ENCODE assay signal across 23 cellular contexts in the genomic region with DNA sequence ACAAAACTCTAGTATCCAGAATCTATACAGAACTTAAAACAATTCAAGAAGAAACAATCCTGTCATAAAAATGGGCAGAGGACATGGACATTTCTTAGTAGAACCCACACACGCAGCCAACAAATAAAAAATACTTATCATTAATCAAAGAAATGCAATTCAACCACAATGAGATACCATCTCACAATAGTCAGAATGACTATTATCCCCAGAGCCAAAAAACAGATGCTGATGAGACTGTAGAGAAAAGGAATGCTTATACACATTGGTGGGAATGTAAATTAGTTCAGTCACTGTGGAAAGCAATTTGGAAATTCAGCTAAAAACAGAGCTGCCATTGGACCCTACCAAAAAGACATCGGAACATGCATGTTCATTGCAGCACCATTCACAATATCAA. TPM values are rescaled to one million over a fixed set of nuclear protein-coding genes. Genes with fewer than 3 reads are reported as not detected.
"Had no signal": no experiment of that assay in that cellular context is flagged by ENCODE, and none has a peak within 500 bp of the region (broad histone marks: within the 10 kb centered on the region; RNA-seq: fewer than 3 reads in every experiment).

No MANE protein-coding gene starts in this region.

- ATAC-seq: gastrocnemius medialis; heart right ventricle; left lobe of liver; naive thymus-derived CD4-positive, alpha-beta T cell; psoas muscle; right lobe of liver; stimulated activated memory B cell treated with anti-CD40 and anti-IgM and Interleukin-4, amounts not matched to agents 10 μg/mL and 1 μg/mL and 100 μg/mL, for 72 hours; upper lobe of right lung had no signal

- H3K27ac Mint-ChIP-seq: naive thymus-derived CD4-positive, alpha-beta T cell; nephron progenitor cell; stimulated activated memory B cell treated with anti-CD40 and anti-IgM and Interleukin-4, amounts not matched to agents 10 μg/mL and 1 μg/mL and 100 μg/mL, for 72 hours; stimulated activated naive CD8-positive, alpha-beta T cell treated with anti-CD3 and anti-CD28 coated beads, Interleukin-15, Interleukin-2, amounts not matched to agents 100 ng/mL and 50 ng/mL, for 24 hours had no signal

- H3K27ac ChIP-seq: dorsolateral prefrontal cortex, gastrocnemius medialis, heart right ventricle, psoas muscle, right lobe of liver, spleen, tibial nerve, upper lobe of right lung, vagina had no signal

- H3K4me1 ChIP-seq: gastrocnemius medialis, heart right ventricle, psoas muscle, right lobe of liver, spleen, tibial nerve, upper lobe of right lung, vagina had no signal

- H3K4me3 ChIP-seq: dorsolateral prefrontal cortex, gastrocnemius medialis, heart right ventricle, psoas muscle, right lobe of liver, spleen, tibial nerve, upper lobe of right lung, vagina had no signal

- H3K4me1 Mint-ChIP-seq: naive thymus-derived CD4-positive, alpha-beta T cell; stimulated activated memory B cell treated with anti-CD40 and anti-IgM and Interleukin-4, amounts not matched to agents 10 μg/mL and 1 μg/mL and 100 μg/mL, for 72 hours had no signal

- H3K9me3 ChIP-seq: gastrocnemius medialis had no signal

- H3K27me3 Mint-ChIP-seq: stimulated activated memory B cell treated with anti-CD40 and anti-IgM and Interleukin-4, amounts not matched to agents 10 μg/mL and 1 μg/mL and 100 μg/mL, for 72 hours; stimulated activated naive CD8-positive, alpha-beta T cell treated with anti-CD3 and anti-CD28 coated beads, Interleukin-15, Interleukin-2, amounts not matched to agents 100 ng/mL and 50 ng/mL, for 24 hours had no signal

- H3K4me3 Mint-ChIP-seq: naive thymus-derived CD4-positive, alpha-beta T cell; nephron progenitor cell; stimulated activated memory B cell treated with anti-CD40 and anti-IgM and Interleukin-4, amounts not matched to agents 10 μg/mL and 1 μg/mL and 100 μg/mL, for 72 hours; stimulated activated naive CD8-positive, alpha-beta T cell treated with anti-CD3 and anti-CD28 coated beads, Interleukin-15, Interleukin-2, amounts not matched to agents 100 ng/mL and 50 ng/mL, for 24 hours had no signal

- H3K27me3 ChIP-seq: right lobe of liver, spleen, tibial nerve, upper lobe of right lung, vagina had no signal

- H3K36me3 ChIP-seq: gastrocnemius medialis, heart right ventricle, right lobe of liver, spleen, tibial nerve, upper lobe of right lung, vagina had no signal

- DNase-seq: dorsolateral prefrontal cortex; effector CD8-positive, alpha-beta T cell; gastrocnemius medialis; heart right ventricle; hypothalamus; islet precursor cell; mammary epithelial cell; naive thymus-derived CD4-positive, alpha-beta T cell; nephron progenitor cell; psoas muscle; retina; right lobe of liver; spleen; stimulated activated CD4-positive, alpha-beta T cell treated with anti-CD3 and anti-CD28 coated beads, Interleukin-15, amount 100 ng/mL, for 24 hours; stimulated activated CD4-positive, alpha-beta T cell treated with anti-CD3 and anti-CD28 coated beads, Interleukin-1b, Interleukin-23, amount 100 ng/mL, for 48 hours; stimulated activated CD4-positive, alpha-beta T cell treated with anti-CD3 and anti-CD28 coated beads, Interleukin-4, amount 100 ng/mL, for 24 hours; upper lobe of right lung had no signal

RNA-seq across cellular contexts. Expression of a gene that starts 37.9 kb away (rescaled TPM):
- total RNA-seq: psoas muscle, skeletal muscle tissue had no signal
